Comparison of ENCODE assay signal across 21 cellular contexts in the genomic region with DNA sequence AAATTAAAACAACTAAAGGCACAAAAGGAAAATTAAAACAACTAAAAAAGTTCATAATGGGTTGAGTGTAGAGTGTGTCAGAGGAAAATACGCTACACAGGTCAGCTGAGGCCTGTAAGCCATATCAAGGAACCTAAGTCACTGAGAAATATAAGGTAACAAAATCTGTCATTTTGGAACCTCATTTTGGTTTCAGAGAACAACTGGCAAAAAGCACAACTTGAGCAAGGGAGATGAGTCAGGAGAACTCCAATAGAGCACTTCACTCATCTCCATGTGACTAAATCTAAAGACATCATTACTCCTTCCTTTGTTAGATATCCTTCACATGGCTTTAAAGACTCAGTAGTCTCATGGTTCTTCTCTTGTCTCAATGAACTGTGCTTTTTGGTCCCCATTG.
"Had no signal": no experiment of that assay in that cellular context is flagged by ENCODE, and none has a peak within 500 bp of the region (broad histone marks: within the 10 kb centered on the region; RNA-seq: fewer than 3 reads in every experiment).

No MANE protein-coding gene starts in this region.

- DNase-seq: activated CD4-positive, alpha-beta T cell treated with anti-CD3 and anti-CD28 coated beads, Interleukin-2, amount 50 U/mL, for 1 hour; activated CD4-positive, CD25-positive, alpha-beta regulatory T cell treated with anti-CD3 and anti-CD28 coated beads, Interleukin-2, amount 50 U/mL, for 72 hours; activated naive CD4-positive, alpha-beta T cell treated with anti-CD3 and anti-CD28 coated beads, Interleukin-2, amount 50 U/mL, for 16 hours; activated T-cell treated with anti-CD3 and anti-CD28 coated beads, Interleukin-2, amount 50 U/mL, for 1 hour; aorta; brain microvascular endothelial cell; central memory CD4-positive, alpha-beta T cell; dermis blood vessel endothelial cell; effector CD8-positive, alpha-beta T cell; left lung; retina; sigmoid colon; stimulated activated CD4-positive, alpha-beta T cell treated with anti-CD3 and anti-CD28 coated beads, Interleukin-2, amount 100 ng/mL, for 48 hours; stimulated activated CD8-positive, alpha-beta memory T cell treated with anti-CD3 and anti-CD28 coated beads, Interleukin-4, amount 100 ng/mL, for 48 hours; stimulated activated naive CD4-positive, alpha-beta T cell; T-cell; testis; trophoblast cell; WERI-Rb-1 had no signal

- ATAC-seq: left lung; natural killer cell treated with Interleukin-12 subunit alpha and Interleukin-12 subunit beta and Interleukin-15 and Interleukin-18, amount 100 ng/mL, for 72 hours; T-cell had no signal

- H3K4me3 ChIP-seq: left lung, lung, sigmoid colon, testis had no signal
